In genomic region chr7:51046103-51046466, GRCh38 we compare ENCODE assay signal across 1 cellular context.
TF ChIP-seq lines count a peak whose summit lies in the region.

No MANE protein-coding gene starts in this region.

TF ChIP-seq in HCT116, 20 proteins besides CTCF, POLR2A, EP300 and RAD21 (continued from another document):
- no peak for TF ChIP-seq ZBTB33 (IDR thresholded peaks at IDR 0.05; ENCODE audit: extremely low read depth, insufficient replicate concordance, low read length)
- TF ChIP-seq, protein P1, sequence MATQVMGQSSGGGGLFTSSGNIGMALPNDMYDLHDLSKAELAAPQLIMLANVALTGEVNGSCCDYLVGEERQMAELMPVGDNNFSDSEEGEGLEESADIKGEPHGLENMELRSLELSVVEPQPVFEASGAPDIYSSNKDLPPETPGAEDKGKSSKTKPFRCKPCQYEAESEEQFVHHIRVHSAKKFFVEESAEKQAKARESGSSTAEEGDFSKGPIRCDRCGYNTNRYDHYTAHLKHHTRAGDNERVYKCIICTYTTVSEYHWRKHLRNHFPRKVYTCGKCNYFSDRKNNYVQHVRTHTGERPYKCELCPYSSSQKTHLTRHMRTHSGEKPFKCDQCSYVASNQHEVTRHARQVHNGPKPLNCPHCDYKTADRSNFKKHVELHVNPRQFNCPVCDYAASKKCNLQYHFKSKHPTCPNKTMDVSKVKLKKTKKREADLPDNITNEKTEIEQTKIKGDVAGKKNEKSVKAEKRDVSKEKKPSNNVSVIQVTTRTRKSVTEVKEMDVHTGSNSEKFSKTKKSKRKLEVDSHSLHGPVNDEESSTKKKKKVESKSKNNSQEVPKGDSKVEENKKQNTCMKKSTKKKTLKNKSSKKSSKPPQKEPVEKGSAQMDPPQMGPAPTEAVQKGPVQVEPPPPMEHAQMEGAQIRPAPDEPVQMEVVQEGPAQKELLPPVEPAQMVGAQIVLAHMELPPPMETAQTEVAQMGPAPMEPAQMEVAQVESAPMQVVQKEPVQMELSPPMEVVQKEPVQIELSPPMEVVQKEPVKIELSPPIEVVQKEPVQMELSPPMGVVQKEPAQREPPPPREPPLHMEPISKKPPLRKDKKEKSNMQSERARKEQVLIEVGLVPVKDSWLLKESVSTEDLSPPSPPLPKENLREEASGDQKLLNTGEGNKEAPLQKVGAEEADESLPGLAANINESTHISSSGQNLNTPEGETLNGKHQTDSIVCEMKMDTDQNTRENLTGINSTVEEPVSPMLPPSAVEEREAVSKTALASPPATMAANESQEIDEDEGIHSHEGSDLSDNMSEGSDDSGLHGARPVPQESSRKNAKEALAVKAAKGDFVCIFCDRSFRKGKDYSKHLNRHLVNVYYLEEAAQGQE (IDR thresholded peaks at IDR 0.05; ENCODE audit: low read depth), result no peak
- no peak for TF ChIP-seq MAX (IDR thresholded peaks at IDR 0.05)
- no peak for TF ChIP-seq POLR2AphosphoS5 (IDR thresholded peaks at IDR 0.05; ENCODE audit: low read depth, low read length)
- TF ChIP-seq ATF3 (IDR thresholded peaks at IDR 0.05), result no peak
- no peak for TF ChIP-seq CEBPB (IDR thresholded peaks at IDR 0.05; ENCODE audit: low read depth)
- TF ChIP-seq YY1 (IDR thresholded peaks at IDR 0.05; ENCODE audit: extremely low read depth, insufficient replicate concordance, low read depth, low read length), result no peak
TF ChIP-seq in HCT116: peak in this region for 1.
